In the genomic region with DNA sequence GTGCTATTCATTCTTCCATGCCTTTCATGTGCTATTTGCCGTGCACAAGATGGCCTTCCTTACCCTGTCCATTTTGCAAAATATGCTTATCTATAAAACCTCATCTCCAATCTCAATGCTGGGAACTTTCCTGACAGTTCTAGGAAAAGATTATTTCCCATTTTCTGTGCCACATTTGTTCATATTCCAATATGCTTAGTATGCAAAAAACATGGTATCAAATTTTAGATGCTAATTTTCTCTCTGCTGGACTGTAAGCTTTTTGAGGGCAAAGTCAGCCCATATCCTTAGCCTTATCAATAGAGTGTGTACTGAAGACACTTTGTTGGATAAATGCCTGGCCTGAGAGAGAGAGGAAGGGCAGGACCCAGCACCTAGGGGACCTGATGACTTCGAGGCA, we compare ENCODE assay signal across 24 cellular contexts. TPM values are rescaled to one million over a fixed set of nuclear protein-coding genes. Genes with fewer than 3 reads are reported as not detected.
DNase-seq lines count a peak whose midpoint lies in the region; ATAC-seq, FAIRE-seq and TF ChIP-seq lines count a peak whose summit lies in the region.
"Had no signal": no experiment of that assay in that cellular context is flagged by ENCODE, and none has a peak within 500 bp of the region (broad histone marks: within the 10 kb centered on the region; RNA-seq: fewer than 3 reads in every experiment).

No MANE protein-coding gene starts in this region.

- H3K4me1 ChIP-seq in HepG2 (ENCODE audit: insufficient read depth, low read length), result no peaks in the 10 kb centered on the region
- H3K4me1 ChIP-seq in right lobe of liver, result peaks cover 0 to 6% (median 2%) of the 10 kb centered on the region in 4 donors
- peaks cover 0 to 7% of the 10 kb centered on the region in 2 donors for H3K4me1 ChIP-seq in small intestine (ENCODE audit: control insufficient read depth in 2 of 2, insufficient read depth in 1 of 2, low read depth in 1 of 2, low read length in 1 of 2)
- H3K4me1 ChIP-seq: BE2C; BLaER1 treated with 17β-estradiol and CSF1 and Interleukin-3, amounts not matched to agents 10 nM and 100 nM had no signal

- in situ Hi-C loops in HepG2 (cut with HindIII; ENCODE audit: extremely low pct_ligation_motif_present, low pct_unique_long_range_greater_than_20kb), result no loop called here

- CTCF ChIA-PET in HepG2 (lab: Yijun Ruan, JAX; ENCODE audit: low intra/inter-chr PET ratio, low total read pairs), result no interaction called here

- H2AFZ ChIP-seq in HepG2 (ENCODE audit: low read length), result no peak overlapping the region
- H2AFZ ChIP-seq: GM23338 had no signal

- TF ChIP-seq EP300 in HepG2 (IDR thresholded peaks at IDR 0.05; ENCODE audit: low read depth in 2 of 2, low read length in 2 of 2), result no peak
- TF ChIP-seq EP300 in HepG2 (CRISPR knock-in tag; IDR thresholded peaks at IDR 0.05; ENCODE audit: borderline replicate concordance), result no peak

- no peaks in the 10 kb centered on the region for H3K79me2 ChIP-seq in HepG2 (ENCODE audit: insufficient read depth, low read length)

- ATAC-seq in HepG2, result no peak
- no peak for ATAC-seq in right lobe of liver
- ATAC-seq in left cardiac atrium, result no peak
- ATAC-seq: GM12878, GM23338, HCT116 had no signal

- TF ChIP-seq RAD21 in HepG2 (CRISPR knock-in tag; IDR thresholded peaks at IDR 0.05), result no peak

- H3K9ac ChIP-seq in HepG2 (ENCODE audit: insufficient read depth, low read depth, low read length), result no peak overlapping the region
- H3K9ac ChIP-seq: BLaER1 treated with 17β-estradiol and CSF1 and Interleukin-3, amounts not matched to agents 10 nM and 100 nM had no signal

- TF ChIP-seq CTCF in HepG2 (CRISPR knock-in tag; IDR thresholded peaks at IDR 0.05) (no peak), right lobe of liver (IDR thresholded peaks at IDR 0.05) (no peak)

- no peak overlapping the region for H3K27ac ChIP-seq in HepG2 (ENCODE audit: extremely low read length, insufficient read depth, low read length)
- H3K27ac ChIP-seq in right lobe of liver, result no peak overlapping the region
- H3K27ac ChIP-seq in small intestine (ENCODE audit: low read depth in 1 of 2, low read length in 1 of 2), result no peak overlapping the region
- H3K27ac ChIP-seq: 22Rv1; BLaER1 treated with 17β-estradiol and CSF1 and Interleukin-3, amounts not matched to agents 10 nM and 100 nM had no signal

- H3K9me3 ChIP-seq in HepG2 (ENCODE audit: low read length) (no peaks in the 10 kb centered on the region), right lobe of liver (no peaks in the 10 kb centered on the region), small intestine (ENCODE audit: control insufficient read depth, low read depth) (no peaks in the 10 kb centered on the region)
- H3K9me3 ChIP-seq: BE2C; BLaER1 treated with 17β-estradiol and CSF1 and Interleukin-3, amounts not matched to agents 10 nM and 100 nM had no signal

- DNase-seq in HepG2 (ENCODE audit: low spot score) (no peak), right lobe of liver (no peak), OCI-M1 (lab: John Stamatoyannopoulos, UW) (peak; percentile 20), small intestine (peak; percentile 50), left cardiac atrium (no peak), DMS53 (lab: John Stamatoyannopoulos, UW) (no peak)
- DNase-seq: ACHN; AML-193; BE2C; CD4-positive, alpha-beta T cell; CD8-positive, alpha-beta memory T cell; DMS79; EL; GDM1; H9 had no signal

- no peaks in the 10 kb centered on the region for H3K27me3 ChIP-seq in HepG2 (ENCODE audit: control insufficient read depth in 1 of 2, insufficient read depth in 2 of 2, low read length in 2 of 2)
- no peaks in the 10 kb centered on the region for H3K27me3 ChIP-seq in right lobe of liver
- H3K27me3 ChIP-seq in small intestine (ENCODE audit: control insufficient read depth in 2 of 2, insufficient read depth in 2 of 2, low read length in 2 of 2), result no peaks in the 10 kb centered on the region
- H3K27me3 ChIP-seq: BE2C; BLaER1 treated with 17β-estradiol and CSF1 and Interleukin-3, amounts not matched to agents 10 nM and 100 nM had no signal

- no peak overlapping the region for H3K4me3 ChIP-seq in HepG2 (replicated peaks in 1 of 3; ENCODE audit: insufficient read depth in 1 of 3, low read depth in 2 of 3, low read length in 3 of 3)
- no peak overlapping the region for H3K4me3 ChIP-seq in right lobe of liver
- H3K4me3 ChIP-seq in small intestine (ENCODE audit: low read depth in 1 of 2, low read length in 2 of 2), result no peak overlapping the region
- H3K4me3 ChIP-seq: BLaER1 treated with 17β-estradiol and CSF1 and Interleukin-3, amounts not matched to agents 10 nM and 100 nM; GM12878; GM23338 had no signal

- intact Hi-C loops in HepG2 (cut with micrococcal nuclease; ENCODE audit: unreplicated experiment), result no loop called here
- intact Hi-C loops in right lobe of liver (cut with DNase I), result no loop called here
- intact Hi-C loops in left cardiac atrium (cut with DNase I), result no loop called here

- no TSS peak for BruUV-seq in HepG2 (replicated peaks; lab: Mats Ljungman, UMichigan)

- POLR2A ChIA-PET in HepG2 (lab: Yijun Ruan, JAX), result no interaction called here

- WGBS in HepG2 (ENCODE audit: low lambda C conversion rate), result 10% methylated on average over 2 of the region's 2 CpGs
- WGBS in right lobe of liver (ENCODE audit: insufficient coverage, low coverage, low lambda C conversion rate, missing lambda C conversion rate), result 72% methylated on average over 2 of the region's 2 CpGs
- 58 to 78% (median 74%) methylated on average over 2 of the region's 2 CpGs for WGBS in small intestine, 3 donors

- H3K4me2 ChIP-seq in HepG2 (ENCODE audit: low read depth, low read length), result no peak overlapping the region
- H3K4me2 ChIP-seq: BLaER1 treated with 17β-estradiol and CSF1 and Interleukin-3, amounts not matched to agents 10 nM and 100 nM; GM23338 had no signal

- H3K36me3 ChIP-seq in HepG2 (replicated peaks in 1 of 2; ENCODE audit: control insufficient read depth in 1 of 2, insufficient read depth in 2 of 2, low read length in 2 of 2), result no peaks in the 10 kb centered on the region
- no peaks in the 10 kb centered on the region for H3K36me3 ChIP-seq in right lobe of liver
- H3K36me3 ChIP-seq in small intestine (ENCODE audit: control insufficient read depth in 2 of 2, insufficient read depth in 2 of 2, low read length in 2 of 2), result peaks cover 2 to 11% of the 10 kb centered on the region in 2 donors
- H3K36me3 ChIP-seq: BE2C; BLaER1 treated with 17β-estradiol and CSF1 and Interleukin-3, amounts not matched to agents 10 nM and 100 nM had no signal

- TF ChIP-seq POLR2A in HepG2 (IDR thresholded peaks at IDR 0.05; ENCODE audit: insufficient read depth in 1 of 2, low read depth in 2 of 2, low read length in 2 of 2) (no peak), right lobe of liver (IDR thresholded peaks at IDR 0.05) (no peak)

- H4K20me1 ChIP-seq in HepG2 (ENCODE audit: insufficient read depth, low read length), result no peaks in the 10 kb centered on the region
- H4K20me1 ChIP-seq: BLaER1 treated with 17β-estradiol and CSF1 and Interleukin-3, amounts not matched to agents 10 nM and 100 nM had no signal

- no peak for FAIRE-seq in HepG2 (lab: Jason Lieb, UNC)
- FAIRE-seq in small intestine (lab: Jason Lieb, UNC), result no peak
- FAIRE-seq: A204.1, GM12878, GM19239 had no signal

TF ChIP-seq in HepG2, 621 proteins besides CTCF, POLR2A, EP300 and RAD21 (continues in another document):
- TF ChIP-seq ZNF616 (CRISPR knock-in tag; IDR thresholded peaks at IDR 0.05; ENCODE audit: low read depth) (no peak), MAFF (IDR thresholded peaks at IDR 0.05; ENCODE audit: low read depth, low read length) (peak; percentile 81), RBM39 (IDR thresholded peaks at IDR 0.05; ENCODE audit: low read depth, low read length, poor library complexity, severe bottlenecking) (no peak), ADNP (CRISPR knock-in tag; IDR thresholded peaks at IDR 0.05) (no peak), CHCHD3 (CRISPR knock-in tag; IDR thresholded peaks at IDR 0.05) (no peak), HNF4G (IDR thresholded peaks at IDR 0.05; ENCODE audit: borderline replicate concordance, low read depth, low read length) (no peak), HNF4G (CRISPR knock-in tag; IDR thresholded peaks at IDR 0.05; ENCODE audit: borderline replicate concordance, low read depth) (no peak)
- TF ChIP-seq, protein P1, sequence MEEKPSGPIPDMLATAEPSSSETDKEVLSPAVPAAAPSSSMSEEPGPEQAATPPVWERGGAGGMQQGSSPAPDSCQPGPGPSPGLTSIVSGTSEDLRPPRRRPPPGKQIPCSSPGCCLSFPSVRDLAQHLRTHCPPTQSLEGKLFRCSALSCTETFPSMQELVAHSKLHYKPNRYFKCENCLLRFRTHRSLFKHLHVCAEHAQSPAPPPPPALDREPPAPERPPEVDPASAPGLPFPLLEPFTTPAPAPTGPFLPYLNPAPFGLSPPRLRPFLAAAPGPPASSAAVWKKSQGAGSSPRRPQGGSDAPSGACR (CRISPR knock-in tag; IDR thresholded peaks at IDR 0.05), result no peak

RNA-seq across cellular contexts. Expression of a gene that starts 39.4 kb away (rescaled TPM):
- total RNA-seq in HepG2 (2016; rRNA removed; fragmentation: Illumina TruSeq; extraction: Trizol) (not detected in 2 replicates), right lobe of liver (1 to 10 TPM in 1 of 6 experiments, under 1 TPM in 5; 0.09 to 4.4 (median 0.25) TPM), left cardiac atrium (under 1 TPM; 0.08 to 0.12 TPM)
- not detected in 2 replicates for total RNA-seq in HepG2 (2016; cell fraction: cytosol; rRNA removed; fragmentation: Illumina TruSeq; extraction: Trizol; ENCODE audit: low read depth)
- total RNA-seq in HepG2 (2016; cell fraction: insoluble cytoplasmic fraction; rRNA removed; fragmentation: Illumina TruSeq; extraction: Trizol), result 0.01 and 0.02 TPM in 2 replicates
- not detected in 2 replicates for total RNA-seq in HepG2 (2016; cell fraction: membrane; rRNA removed; fragmentation: Illumina TruSeq; extraction: Trizol)
- total RNA-seq in HepG2 (2016; cell fraction: nucleus; rRNA removed; fragmentation: Illumina TruSeq; extraction: Trizol), result 0.03 and 0.09 TPM in 2 replicates
- polyA plus RNA-seq in HepG2 (2011; rRNA removed) (0.21 and 0.29 TPM in 2 replicates), small intestine (1 to 10 TPM; 2.7 to 8.5 (median 4.2) TPM)
- 0.01 and 0.08 TPM in 2 replicates for polyA plus RNA-seq in HepG2 (2011; cell fraction: cytosol; rRNA removed)
- 0.37 and 0.47 TPM in 2 replicates for polyA plus RNA-seq in HepG2 (2011; cell fraction: nucleus; rRNA removed)
- polyA plus RNA-seq in HepG2 (2012), result 0.07 and 0.11 TPM in 2 replicates
- polyA plus RNA-seq in HepG2 (2016; cell fraction: cytosol; fragmentation: Illumina TruSeq; extraction: Trizol; ENCODE audit: low read depth), result not detected in 2 replicates
- not detected in 2 replicates for polyA plus RNA-seq in HepG2 (2016; cell fraction: insoluble cytoplasmic fraction; fragmentation: Illumina TruSeq; extraction: Trizol; ENCODE audit: low read depth)
- polyA plus RNA-seq in HepG2 (2016; cell fraction: membrane; fragmentation: Illumina TruSeq; extraction: Trizol; ENCODE audit: low read depth), result not detected in 2 replicates
- polyA plus RNA-seq in HepG2 (2016; cell fraction: nucleus; fragmentation: Illumina TruSeq; extraction: Trizol; ENCODE audit: insufficient read depth, low read depth), result 0.27 TPM in 1 of 2 replicates, not detected in the other
- polyA minus RNA-seq in HepG2 (2011; rRNA and poly(A)+ RNA removed; ENCODE audit: low replicate concordance), result 0.12 TPM in 1 of 2 replicates, not detected in the other
- not detected in 2 replicates for polyA minus RNA-seq in HepG2 (2011; cell fraction: cytosol; rRNA and poly(A)+ RNA removed)
- 0.26 and 0.50 TPM in 2 replicates for polyA minus RNA-seq in HepG2 (2011; cell fraction: nucleus; rRNA and poly(A)+ RNA removed)
- total RNA-seq: CD4-positive, alpha-beta T cell; CD8-positive, alpha-beta memory T cell; H4; H9 had no signal
- polyA plus RNA-seq: CD14-positive monocyte; CD8-positive, alpha-beta memory T cell; GM23338 had no signal

Comparison
In these comparisons a context has a peak if more than half of its experiments do, and no peak if none do; other contexts are left out.
1. DNase-seq: peak in OCI-M1 (single experiment) and small intestine (single experiment); none in HepG2 (single experiment), right lobe of liver (0 of 3), left cardiac atrium (single experiment) and DMS53 (single experiment).